ENCODE assay signal across 14 cellular contexts in genomic region chr10:79431891-79432831, GRCh38. TPM values are rescaled to one million over a fixed set of nuclear protein-coding genes. Genes with fewer than 3 reads are reported as not detected.
DNase-seq lines count a peak whose midpoint lies in the region; ATAC-seq, FAIRE-seq and TF ChIP-seq lines count a peak whose summit lies in the region.
"Had no signal": no experiment of that assay in that cellular context is flagged by ENCODE, and none has a peak within 500 bp of the region (broad histone marks: within the 10 kb centered on the region; RNA-seq: fewer than 3 reads in every experiment).

No MANE protein-coding gene starts in this region.

- H3K14ac ChIP-seq in H1 (ENCODE audit: insufficient read length) = no peak overlapping the region

- H2BK12ac ChIP-seq in H1 (ENCODE audit: low read depth, low read length) = no peak overlapping the region

- H3K9ac ChIP-seq in H1 (replicated peaks in 1 of 4; ENCODE audit: extremely low read depth in 1 of 4, low read depth in 3 of 4, low read length in 3 of 4) = no peak overlapping the region

- H3K79me1 ChIP-seq in H1 (ENCODE audit: low read depth, low read length) = no peaks in the 10 kb centered on the region

- peaks cover 0 to 18% of the 10 kb centered on the region in 2 experiments; a peak in 2 of 3 replicates for H3K36me3 ChIP-seq in HEK293 (ENCODE audit: control insufficient read depth in 2 of 2, insufficient read depth in 1 of 2, low read length in 2 of 2)
- H3K36me3 ChIP-seq in H1 (ENCODE audit: control insufficient read depth in 2 of 4, insufficient read depth in 4 of 4, low read length in 3 of 4) = no peaks in the 10 kb centered on the region
- no peaks in the 10 kb centered on the region for H3K36me3 ChIP-seq in testis (ENCODE audit: low read depth, missing control alignments)
- H3K36me3 ChIP-seq: pancreas had no signal

- H2AFZ ChIP-seq in H1 (ENCODE audit: low read length) = no peak overlapping the region

- H2BK20ac ChIP-seq in H1 (ENCODE audit: low read length) = no peak overlapping the region

- peak overlapping the region; percentile 57; the same call in 1 of the 2 replicates for H4K8ac ChIP-seq in H1 (ENCODE audit: extremely low read depth, insufficient read depth, low read length)

- H3K56ac ChIP-seq in H1 (replicated peaks; ENCODE audit: insufficient read length, low read depth, low read length) = no peak overlapping the region

- 87% methylated on average over 17 of the region's 17 CpGs; no CpG with 5 or more reads in 1 of the 2 experiments for WGBS in H1 (ENCODE audit: extremely low coverage in 1 of 2, insufficient coverage in 1 of 2, insufficient read length in 1 of 2, insufficient replicate concordance in 2 of 2, low coverage in 1 of 2, low lambda C conversion rate in 2 of 2, missing lambda C conversion rate in 1 of 2), 2 experiments
- 57 to 79% methylated on average over 6 to 17 of the region's 17 CpGs for WGBS in testis, 2 donors

- no peaks in the 10 kb centered on the region for H3K27me3 ChIP-seq in H1 (replicated peaks in 1 of 4; ENCODE audit: control insufficient read depth in 3 of 4, extremely low read depth in 1 of 4, insufficient read depth in 3 of 4, low read length in 3 of 4)
- H3K27me3 ChIP-seq in testis = no peaks in the 10 kb centered on the region
- H3K27me3 ChIP-seq: pancreas had no signal

- H3K4me1 ChIP-seq in HEK293 (ENCODE audit: control insufficient read depth, insufficient read depth, low read length) (peaks cover 3% of the 10 kb centered on the region; the same call in 1 of the 2 replicates), H1 (replicated peaks in 1 of 4; ENCODE audit: control insufficient read depth in 3 of 4, insufficient read depth in 4 of 4, low read length in 3 of 4) (peaks cover 0 to 11% (median 5%) of the 10 kb centered on the region in 4 experiments; a peak in 4 of 7 replicates), testis (peaks cover 32% of the 10 kb centered on the region)
- H3K4me1 ChIP-seq: pancreas had no signal

- H3K27ac ChIP-seq in HEK293 (ENCODE audit: extremely low read depth, low read depth, low read length) (no peak overlapping the region), H1 (ENCODE audit: low read depth, low read length) (no peak overlapping the region), testis (peak overlapping the region; percentile 59 to 62)
- H3K27ac ChIP-seq: pancreas had no signal

- TF ChIP-seq POLR2A in H1 (IDR thresholded peaks at IDR 0.05; ENCODE audit: control extremely low read depth in 1 of 2, low read depth in 2 of 2, low read length in 2 of 2) (no peak), testis (IDR thresholded peaks at IDR 0.05) (no peak)

- DNase-seq in H1 (ENCODE audit: low read depth in 1 of 2, low spot score in 2 of 2) (no peak), testis (peak; percentile 46), NCI-H2227 treated with DMSO at 0.1 percent for 48 hours (lab: John Stamatoyannopoulos, UW) (no peak), medulla oblongata (ENCODE audit: extremely low spot score) (no peak)
- DNase-seq in activated naive CD4-positive, alpha-beta T cell treated with anti-CD3 and anti-CD28 coated beads, Interleukin-2, amount 50 U/mL, for 16 hours = no peak
- DNase-seq: activated CD4-positive, alpha-beta T cell treated with anti-CD3 and anti-CD28 coated beads for 1 hour; activated T-cell treated with anti-CD3 and anti-CD28 coated beads, Interleukin-2, amount 50 U/mL, for 24 hours; endodermal cell; NCI-H2171 had no signal

- H2AK5ac ChIP-seq in H1 (ENCODE audit: low read depth, low read length) = no peak overlapping the region

- H2BK120ac ChIP-seq in H1 (replicated peaks; ENCODE audit: low read depth, low read length) = no peak overlapping the region

- H3K36me3 Mint-ChIP-seq in nephron (ENCODE audit: low read depth) = peaks cover 37% of the 10 kb centered on the region
- H3K36me3 Mint-ChIP-seq: CD4-positive, alpha-beta memory T cell had no signal

- H3K79me2 ChIP-seq in H1 (ENCODE audit: control insufficient read depth in 1 of 2, insufficient read depth in 2 of 2, low read length in 2 of 2) = no peaks in the 10 kb centered on the region

- H4K5ac ChIP-seq in H1 (ENCODE audit: insufficient read length, low read depth, low read length) = no peak overlapping the region

- POLR2A ChIA-PET in HEK293 (lab: Yijun Ruan, JAX) (no interaction called here), H1 (lab: Charles Lee; ENCODE audit: partially characterized antibody) (interaction anchor here (1.5 kb wide), 1 partner anchor 9 kb away, joined by 4 read pairs; no protein-coding TSS in a partner anchor)

- no peak overlapping the region for H3K4me2 ChIP-seq in H1 (ENCODE audit: insufficient read depth in 1 of 2, low read depth in 2 of 2, low read length in 2 of 2)

- H4K91ac ChIP-seq in H1 (replicated peaks; ENCODE audit: insufficient read length, low read length) = no peak overlapping the region

- no peak overlapping the region for H3K4ac ChIP-seq in H1 (replicated peaks; ENCODE audit: insufficient read length, low read depth, low read length)

- H4K20me1 ChIP-seq in H1 (replicated peaks in 1 of 2; ENCODE audit: control insufficient read depth in 1 of 2, insufficient read depth in 2 of 2, low read length in 2 of 2) = no peaks in the 10 kb centered on the region

- no peak overlapping the region for H2BK15ac ChIP-seq in H1 (ENCODE audit: low read length)

- H3K23me2 ChIP-seq in H1 (ENCODE audit: low read depth, low read length) = no peaks in the 10 kb centered on the region

- no peak for TF ChIP-seq CTCF in HEK293 (tag by site-specific recombination; IDR thresholded peaks at IDR 0.05)
- TF ChIP-seq CTCF in H1 (IDR thresholded peaks at IDR 0.05; ENCODE audit: control extremely low read depth in 1 of 3, insufficient read depth in 1 of 3, low read depth in 1 of 3, low read length in 3 of 3) = no peak
- TF ChIP-seq CTCF in nephron (IDR thresholded peaks at IDR 0.05; ENCODE audit: unreplicated experiment in 3 of 3) = no peak
- TF ChIP-seq CTCF in testis (IDR thresholded peaks at IDR 0.05) = no peak

- no peak for TF ChIP-seq RAD21 in H1 (IDR thresholded peaks at IDR 0.05 in 1 of 2, conservative IDR thresholded peaks at IDR 0.05 in 1 of 2; ENCODE audit: low read depth in 2 of 2, low read length in 2 of 2)

- H3K23ac ChIP-seq in H1 (ENCODE audit: insufficient read length) = no peak overlapping the region

- H3K4me3 Mint-ChIP-seq in nephron = no peak overlapping the region
- H3K4me3 Mint-ChIP-seq: activated T-cell treated with anti-CD3 and anti-CD28 coated beads, Interleukin-2, amount 50 U/mL, for 24 hours; CD4-positive, alpha-beta memory T cell; endodermal cell had no signal

- H3K4me3 ChIP-seq in HEK293 (ENCODE audit: low read depth, low read length) = no peak overlapping the region
- H3K4me3 ChIP-seq in H1 (ENCODE audit: extremely low read depth in 1 of 4, insufficient read depth in 2 of 4, low read depth in 3 of 4, low read length in 4 of 4) = no peak overlapping the region
- H3K4me3 ChIP-seq in testis = no peak overlapping the region
- H3K4me3 ChIP-seq: pancreas had no signal

- ATAC-seq in GM21526 (IDR thresholded peaks at IDR 0.05; ENCODE audit: low FRiP score, unreplicated experiment) = no peak

- H3K18ac ChIP-seq in H1 (ENCODE audit: extremely low read depth, low read length) = no peak overlapping the region

- no peak for FAIRE-seq in H1 (lab: Jason Lieb, UNC)
- FAIRE-seq: pancreas had no signal

- CTCF ChIA-PET in HEK293 (lab: Yijun Ruan, JAX) (interaction anchor here (1.0 kb wide), 1 partner anchor 58 kb away, joined by 3 read pairs; no protein-coding TSS in a partner anchor), H1 (lab: Charles Lee; ENCODE audit: partially characterized antibody) (interaction anchor here (0.6 to 3.1 kb wide), 5 partner anchors 9 to 58 kb away, joined by 3 to 13 read pairs (median 3); no protein-coding TSS in a partner anchor)

- TF ChIP-seq EP300 in H1 (IDR thresholded peaks at IDR 0.05; ENCODE audit: borderline replicate concordance in 1 of 2, low read depth in 2 of 2, low read length in 2 of 2) = no peak

- H3K27me3 Mint-ChIP-seq in nephron (ENCODE audit: low read depth) = no peaks in the 10 kb centered on the region
- H3K27me3 Mint-ChIP-seq: activated T-cell treated with anti-CD3 and anti-CD28 coated beads, Interleukin-2, amount 50 U/mL, for 24 hours; CD4-positive, alpha-beta memory T cell had no signal

- peak overlapping the region; percentile 59 to 98 (median 94) for H3K27ac Mint-ChIP-seq in nephron
- H3K27ac Mint-ChIP-seq: activated T-cell treated with anti-CD3 and anti-CD28 coated beads, Interleukin-2, amount 50 U/mL, for 24 hours; CD4-positive, alpha-beta memory T cell; endodermal cell had no signal

- peaks cover 2% of the 10 kb centered on the region for H3K9me3 Mint-ChIP-seq in nephron
- H3K9me3 Mint-ChIP-seq: activated T-cell treated with anti-CD3 and anti-CD28 coated beads, Interleukin-2, amount 50 U/mL, for 24 hours; CD4-positive, alpha-beta memory T cell had no signal

- intact Hi-C loops in testis (cut with DNase I; ENCODE audit: low total_unique reads) = no loop called here

- no peaks in the 10 kb centered on the region for H3K9me3 ChIP-seq in HEK293 (ENCODE audit: control insufficient read depth, insufficient read depth, low read depth, low read length)
- no peaks in the 10 kb centered on the region for H3K9me3 ChIP-seq in H1 (ENCODE audit: insufficient read depth in 2 of 2, low read depth in 1 of 2, low read length in 1 of 2)
- H3K9me3 ChIP-seq in testis = no peaks in the 10 kb centered on the region
- H3K9me3 ChIP-seq: pancreas had no signal

- H3K4me1 Mint-ChIP-seq in nephron = peaks cover 56% of the 10 kb centered on the region
- H3K4me1 Mint-ChIP-seq: CD4-positive, alpha-beta memory T cell had no signal

- no peak overlapping the region for H2BK5ac ChIP-seq in H1 (ENCODE audit: low read depth, low read length)

TF ChIP-seq in HEK293, 187 proteins besides CTCF, POLR2A, EP300 and RAD21:
- TF ChIP-seq ZNF664 (tag by site-specific recombination; IDR thresholded peaks at IDR 0.05) (no peak), GLIS1 (tag by site-specific recombination; IDR thresholded peaks at IDR 0.05) (0 out of 2 replicates have a peak, but pooled peaks have one; percentile 10)

TF ChIP-seq in H1, 55 proteins besides CTCF, POLR2A, EP300 and RAD21 (continues in another document):
- TF ChIP-seq TEAD4 (IDR thresholded peaks at IDR 0.05; ENCODE audit: low read depth, low read length) (0 out of 2 replicates have a peak, but pooled peaks have one; percentile 31), YY1 (IDR thresholded peaks at IDR 0.05; ENCODE audit: low read depth, low read length) (no peak), BRCA1 (IDR thresholded peaks at IDR 0.05; ENCODE audit: low read depth, low read length) (no peak)

RNA-seq across cellular contexts. Expression of gene ZCCHC24, which starts 13.3 kb away (rescaled TPM):
- total RNA-seq in H1 (2021; fragmentation: NEBNext Ultra II Directional; extraction: Animal tissue kit (Norgen Biotek cat#: 25700)) = 6.2 and 6.9 TPM in 2 replicates
- polyA plus RNA-seq in H1 (2011; rRNA removed) = 3.9 and 5.8 TPM in 2 replicates
- 4.1 TPM for polyA plus RNA-seq in H1 (2011; cell fraction: cytosol; rRNA removed)
- 4.5 TPM for polyA plus RNA-seq in H1 (2011; cell fraction: nucleus; rRNA removed)
- polyA plus RNA-seq in H1 (2012, experiment 1 of 2) = 3.1 to 4.4 TPM (median 4.3 TPM) in 4 replicates
- polyA plus RNA-seq in H1 (2012, experiment 2 of 2) = 3.8 TPM
- polyA plus RNA-seq in H1 (2013, experiment 1 of 2) = 3.6 TPM
- 3.8 TPM for polyA plus RNA-seq in H1 (2013, experiment 2 of 2)
- 3.4 and 3.7 TPM in 2 replicates for polyA minus RNA-seq in H1 (2011; rRNA and poly(A)+ RNA removed)
- polyA minus RNA-seq in H1 (2011; cell fraction: cytosol; rRNA and poly(A)+ RNA removed) = 4.0 TPM
- polyA minus RNA-seq in H1 (2011; cell fraction: nucleus; rRNA and poly(A)+ RNA removed) = 3.2 TPM
- total RNA-seq in testis = 10 to 100 TPM; 31.3 to 38.6 TPM
- polyA plus RNA-seq in testis (ENCODE audit: insufficient read depth, low read depth, low replicate concordance) = 27.7 TPM

Comparison
In these comparisons a context has a peak if more than half of its experiments do, and no peak if none do; other contexts are left out.
1. H3K27ac ChIP-seq: peak in testis (2 of 2); none in HEK293 (single experiment) and H1 (single experiment).